15 cellular contexts compared by ENCODE assay signal in genomic region chr12:99253068-99253467, GRCh38.
DNase-seq lines count a peak whose midpoint lies in the region; ATAC-seq and TF ChIP-seq lines count a peak whose summit lies in the region.
"Had no signal": no experiment of that assay in that cellular context is flagged by ENCODE, and none has a peak within 500 bp of the region (broad histone marks: within the 10 kb centered on the region; RNA-seq: fewer than 3 reads in every experiment).

No MANE protein-coding gene starts in this region.

- DNase-seq in DMS 273 (lab: John Stamatoyannopoulos, UW; ENCODE audit: unreplicated experiment) (peak; percentile 6), DMS 273 treated with DMSO at 0.1 percent for 48 hours (lab: John Stamatoyannopoulos, UW) (no peak), H7 (peak; percentile 13), RWPE2 (ENCODE audit: low spot score) (no peak), mesenchymal stem cell (peak; percentile 33), kidney glomerular epithelial cell (lab: John Stamatoyannopoulos, UW) (no peak)
- DNase-seq: 8988T; activated CD4-positive, CD25-positive, alpha-beta regulatory T cell treated with anti-CD3 and anti-CD28 coated beads, Interleukin-2, amount 50 U/mL, for 72 hours; activated gamma-delta T cell; right cardiac atrium; Right ventricle myocardium superior; upper lobe of left lung had no signal

- peak; percentile 13 for TF ChIP-seq CTCF in RWPE2 (IDR thresholded peaks at IDR 0.05; ENCODE audit: poor library complexity, severe bottlenecking)

- WGBS in mesenchymal stem cell: 90% methylated on average over 2 of the region's 3 CpGs

- no peak overlapping the region for H4K91ac ChIP-seq in mesenchymal stem cell (ENCODE audit: low read length)

- no peak overlapping the region for H3K4me2 ChIP-seq in mesenchymal stem cell (ENCODE audit: low read length, poor library complexity, severe bottlenecking)

- ATAC-seq in RWPE2 (ENCODE audit: low read depth) (no peak), HG03521 (IDR thresholded peaks at IDR 0.05; ENCODE audit: unreplicated experiment) (no peak), HG03097 (IDR thresholded peaks at IDR 0.05; ENCODE audit: low FRiP score, unreplicated experiment) (no peak)
- ATAC-seq: right cardiac atrium had no signal

- no peaks in the 10 kb centered on the region for H3K36me3 ChIP-seq in H7 (replicated peaks; ENCODE audit: control insufficient read depth, insufficient read depth, low read length)
- no peaks in the 10 kb centered on the region for H3K36me3 ChIP-seq in RWPE2 (ENCODE audit: low read depth)
- H3K36me3 ChIP-seq in mesenchymal stem cell (ENCODE audit: control insufficient read depth in 1 of 2, insufficient read depth in 2 of 2, low read depth in 1 of 2, low read length in 2 of 2): no peaks in the 10 kb centered on the region
- H3K36me3 ChIP-seq: upper lobe of left lung had no signal

- H3K9me3 ChIP-seq in RWPE2 (ENCODE audit: severe bottlenecking) (no peaks in the 10 kb centered on the region), mesenchymal stem cell (ENCODE audit: control insufficient read depth, low read length) (peaks cover 4% of the 10 kb centered on the region)
- H3K9me3 ChIP-seq: upper lobe of left lung had no signal

- H3K27me3 ChIP-seq in H7 (ENCODE audit: control insufficient read depth, insufficient read depth, low read length) (no peaks in the 10 kb centered on the region), RWPE2 (ENCODE audit: insufficient read depth, poor library complexity, severe bottlenecking) (no peaks in the 10 kb centered on the region), mesenchymal stem cell (ENCODE audit: control insufficient read depth in 1 of 2, insufficient read depth in 1 of 2, low read length in 2 of 2) (no peaks in the 10 kb centered on the region)
- H3K27me3 ChIP-seq: upper lobe of left lung had no signal

- H3K18ac ChIP-seq in mesenchymal stem cell (ENCODE audit: low read depth in 1 of 2, low read length in 2 of 2): no peak overlapping the region

- no peak overlapping the region for H3K4ac ChIP-seq in mesenchymal stem cell (ENCODE audit: low read depth in 1 of 2, low read length in 2 of 2)

- no peak overlapping the region for H3K14ac ChIP-seq in mesenchymal stem cell (ENCODE audit: low read length in 2 of 2)

- H3K9ac ChIP-seq in mesenchymal stem cell (ENCODE audit: low read length): no peak overlapping the region

- no peak overlapping the region for H2BK15ac ChIP-seq in mesenchymal stem cell (ENCODE audit: low read depth, poor library complexity, severe bottlenecking)

- no peak overlapping the region for H2AFZ ChIP-seq in mesenchymal stem cell (ENCODE audit: low read depth, low read length)

- H3K4me3 ChIP-seq in H7 (ENCODE audit: insufficient read depth, low read depth, low read length) (no peak overlapping the region), RWPE2 (ENCODE audit: severe bottlenecking) (no peak overlapping the region), mesenchymal stem cell (ENCODE audit: insufficient read depth in 1 of 2, low read depth in 1 of 2, low read length in 2 of 2) (no peak overlapping the region)
- H3K4me3 ChIP-seq: lung, upper lobe of left lung had no signal

- H3K27ac ChIP-seq in RWPE2 (ENCODE audit: poor library complexity, severe bottlenecking): no peak overlapping the region
- H3K27ac ChIP-seq in mesenchymal stem cell (ENCODE audit: low read length, poor library complexity, severe bottlenecking): no peak overlapping the region
- H3K27ac ChIP-seq: upper lobe of left lung had no signal

- no peak overlapping the region for H3K23ac ChIP-seq in mesenchymal stem cell (ENCODE audit: low read length in 2 of 2)

- no peak overlapping the region for H2BK5ac ChIP-seq in mesenchymal stem cell (ENCODE audit: low read depth, low read length, poor library complexity, severe bottlenecking)

- H4K8ac ChIP-seq in mesenchymal stem cell (ENCODE audit: low read length): no peak overlapping the region

- no peaks in the 10 kb centered on the region for H3K79me1 ChIP-seq in mesenchymal stem cell (replicated peaks; ENCODE audit: low read length, poor library complexity, severe bottlenecking)

- H2BK12ac ChIP-seq in mesenchymal stem cell (ENCODE audit: low read length in 2 of 2): no peak overlapping the region

- no peak overlapping the region for H2AK5ac ChIP-seq in mesenchymal stem cell (ENCODE audit: low read length, severe bottlenecking)

- H2BK120ac ChIP-seq in mesenchymal stem cell (ENCODE audit: low read depth, low read length): no peak overlapping the region

- no peaks in the 10 kb centered on the region for H3K4me1 ChIP-seq in RWPE2 (ENCODE audit: insufficient read depth, poor library complexity, severe bottlenecking)
- no peaks in the 10 kb centered on the region for H3K4me1 ChIP-seq in mesenchymal stem cell (ENCODE audit: control insufficient read depth, insufficient read depth, low read depth, low read length)
- H3K4me1 ChIP-seq: upper lobe of left lung had no signal

Comparison
In these comparisons a context has a peak if more than half of its experiments do, and no peak if none do; other contexts are left out.
1. DNase-seq: peak in DMS 273 (single experiment), H7 (single experiment) and mesenchymal stem cell (single experiment); none in DMS 273 treated with DMSO at 0.1 percent for 48 hours (single experiment), RWPE2 (single experiment) and kidney glomerular epithelial cell (single experiment).